In the genomic region with DNA sequence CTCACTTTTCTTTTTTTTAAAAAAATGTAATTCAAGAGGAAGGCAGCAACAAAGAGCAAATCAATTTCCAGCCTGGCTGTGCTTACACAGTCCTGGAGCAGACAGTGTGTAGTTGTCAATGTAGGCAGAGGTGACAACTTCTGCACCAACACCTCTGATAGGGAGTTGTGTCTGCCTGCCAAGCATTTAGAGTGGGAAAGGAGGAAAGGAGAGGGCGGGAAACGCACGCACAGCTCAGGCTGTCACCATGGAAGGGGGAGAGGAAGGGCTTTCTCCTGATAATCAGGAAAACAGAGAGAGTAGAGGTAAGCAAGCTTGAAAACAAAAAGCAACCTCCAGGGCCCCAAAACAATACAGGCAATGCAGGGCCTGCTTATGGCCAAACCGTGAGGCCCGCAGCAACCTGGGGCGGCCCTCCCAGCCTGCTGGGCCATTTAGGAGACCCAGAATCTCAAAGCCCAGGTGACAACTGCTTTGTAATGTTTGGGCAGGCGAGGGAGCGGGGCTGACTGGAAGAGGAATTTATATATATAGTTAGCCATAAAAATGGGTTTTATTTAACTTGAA, we compare ENCODE assay signal across 1 cellular context.
A peak's percentile ranks its signal among the peaks of the same experiment; 100 is the strongest.
TF ChIP-seq lines count a peak whose summit lies in the region.

No MANE protein-coding gene starts in this region.

TF ChIP-seq in neural cell, 6 proteins besides CTCF, POLR2A, EP300 and RAD21 (continued from another document):
- TF ChIP-seq, protein P1, sequence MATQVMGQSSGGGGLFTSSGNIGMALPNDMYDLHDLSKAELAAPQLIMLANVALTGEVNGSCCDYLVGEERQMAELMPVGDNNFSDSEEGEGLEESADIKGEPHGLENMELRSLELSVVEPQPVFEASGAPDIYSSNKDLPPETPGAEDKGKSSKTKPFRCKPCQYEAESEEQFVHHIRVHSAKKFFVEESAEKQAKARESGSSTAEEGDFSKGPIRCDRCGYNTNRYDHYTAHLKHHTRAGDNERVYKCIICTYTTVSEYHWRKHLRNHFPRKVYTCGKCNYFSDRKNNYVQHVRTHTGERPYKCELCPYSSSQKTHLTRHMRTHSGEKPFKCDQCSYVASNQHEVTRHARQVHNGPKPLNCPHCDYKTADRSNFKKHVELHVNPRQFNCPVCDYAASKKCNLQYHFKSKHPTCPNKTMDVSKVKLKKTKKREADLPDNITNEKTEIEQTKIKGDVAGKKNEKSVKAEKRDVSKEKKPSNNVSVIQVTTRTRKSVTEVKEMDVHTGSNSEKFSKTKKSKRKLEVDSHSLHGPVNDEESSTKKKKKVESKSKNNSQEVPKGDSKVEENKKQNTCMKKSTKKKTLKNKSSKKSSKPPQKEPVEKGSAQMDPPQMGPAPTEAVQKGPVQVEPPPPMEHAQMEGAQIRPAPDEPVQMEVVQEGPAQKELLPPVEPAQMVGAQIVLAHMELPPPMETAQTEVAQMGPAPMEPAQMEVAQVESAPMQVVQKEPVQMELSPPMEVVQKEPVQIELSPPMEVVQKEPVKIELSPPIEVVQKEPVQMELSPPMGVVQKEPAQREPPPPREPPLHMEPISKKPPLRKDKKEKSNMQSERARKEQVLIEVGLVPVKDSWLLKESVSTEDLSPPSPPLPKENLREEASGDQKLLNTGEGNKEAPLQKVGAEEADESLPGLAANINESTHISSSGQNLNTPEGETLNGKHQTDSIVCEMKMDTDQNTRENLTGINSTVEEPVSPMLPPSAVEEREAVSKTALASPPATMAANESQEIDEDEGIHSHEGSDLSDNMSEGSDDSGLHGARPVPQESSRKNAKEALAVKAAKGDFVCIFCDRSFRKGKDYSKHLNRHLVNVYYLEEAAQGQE (IDR thresholded peaks at IDR 0.05; ENCODE audit: borderline replicate concordance) = peak; percentile 41
- no peak for TF ChIP-seq EZH2 (IDR thresholded peaks at IDR 0.05; ENCODE audit: borderline replicate concordance, insufficient read depth, low read length, poor library complexity, severe bottlenecking)
- TF ChIP-seq POLR2AphosphoS5 (IDR thresholded peaks at IDR 0.05) = peak; percentile 58
